1 cellular context compared by ENCODE assay signal in the genomic region with DNA sequence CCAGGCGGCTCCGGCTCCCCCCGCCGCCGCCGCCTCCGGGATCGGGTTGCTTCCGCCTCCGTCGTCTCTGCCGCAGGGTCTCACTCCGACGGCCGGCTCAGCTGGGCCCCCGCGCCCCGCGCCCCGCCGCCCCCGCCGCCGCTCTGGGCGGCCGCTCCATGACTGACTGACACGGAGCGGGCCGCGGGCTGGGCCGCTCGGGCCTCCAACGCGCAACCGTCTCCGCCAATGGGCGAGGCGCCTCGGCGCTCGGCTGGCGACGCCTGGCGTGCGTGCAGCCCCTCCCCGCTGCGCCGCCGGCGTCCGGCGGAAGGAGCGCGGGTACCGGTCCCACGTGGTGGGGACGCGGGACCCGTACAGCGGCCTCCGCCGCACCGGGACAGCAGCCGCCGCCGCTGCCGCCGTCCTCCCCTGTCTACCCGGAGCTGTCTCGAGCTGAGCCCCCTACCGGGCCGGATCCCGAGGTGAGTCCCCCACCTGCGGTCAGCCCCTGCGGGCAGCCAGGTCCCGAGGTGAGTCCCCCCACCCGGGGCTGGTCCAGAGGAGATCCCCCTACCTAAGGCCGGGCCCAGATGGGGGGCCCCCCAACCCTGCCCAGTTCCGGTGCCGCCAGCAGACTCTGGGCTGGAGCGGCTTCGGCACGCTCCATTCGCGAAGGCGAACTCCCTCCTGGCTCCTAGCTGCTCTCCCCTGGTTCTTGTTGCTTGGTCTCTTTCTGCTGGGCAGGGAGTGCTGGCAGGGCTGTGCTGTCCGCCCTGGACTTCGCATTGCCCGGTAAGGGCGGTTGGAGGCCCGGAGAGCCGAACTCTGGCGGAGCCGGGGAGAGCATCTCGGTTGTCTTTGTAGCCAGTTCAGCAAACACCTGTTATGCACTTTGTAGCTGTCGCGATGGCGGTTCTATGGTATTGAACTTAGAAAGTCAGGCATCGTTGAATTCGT.
TF ChIP-seq lines count a peak whose summit lies in the region.

A gene (minus strand): TSS at position 230 of the 939 bp plus-strand sequence. CDS start 11,640 bp downstream, outside the sequence.
A gene (plus strand): TSS at position 355 of the 939 bp plus-strand sequence. CDS start 1,387 bp downstream, outside the sequence.

TF ChIP-seq in WTC11, 78 proteins besides CTCF, POLR2A, EP300 and RAD21 (continued from another document):
- TF ChIP-seq IRF2 (CRISPR knock-in tag; IDR thresholded peaks at IDR 0.05; ENCODE audit: borderline replicate concordance, low read depth) = no peak
- no peak for TF ChIP-seq GTF2I (CRISPR knock-in tag; conservative IDR thresholded peaks at IDR 0.05)
- TF ChIP-seq, protein P1, sequence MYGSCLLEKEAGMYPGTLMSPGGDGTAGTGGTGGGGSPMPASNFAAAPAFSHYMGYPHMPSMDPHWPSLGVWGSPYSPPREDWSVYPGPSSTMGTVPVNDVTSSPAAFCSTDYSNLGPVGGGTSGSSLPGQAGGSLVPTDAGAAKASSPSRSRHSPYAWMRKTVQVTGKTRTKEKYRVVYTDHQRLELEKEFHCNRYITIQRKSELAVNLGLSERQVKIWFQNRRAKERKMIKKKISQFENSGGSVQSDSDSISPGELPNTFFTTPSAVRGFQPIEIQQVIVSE (CRISPR knock-in tag; IDR thresholded peaks at IDR 0.05; ENCODE audit: borderline replicate concordance) = no peak
- TF ChIP-seq ESRRA (CRISPR knock-in tag; IDR thresholded peaks at IDR 0.05; ENCODE audit: borderline replicate concordance) = no peak; the same call in 1 of the 2 replicates
- TF ChIP-seq ZNF138 (CRISPR knock-in tag; conservative IDR thresholded peaks at IDR 0.05) = no peak
- TF ChIP-seq, protein P2, sequence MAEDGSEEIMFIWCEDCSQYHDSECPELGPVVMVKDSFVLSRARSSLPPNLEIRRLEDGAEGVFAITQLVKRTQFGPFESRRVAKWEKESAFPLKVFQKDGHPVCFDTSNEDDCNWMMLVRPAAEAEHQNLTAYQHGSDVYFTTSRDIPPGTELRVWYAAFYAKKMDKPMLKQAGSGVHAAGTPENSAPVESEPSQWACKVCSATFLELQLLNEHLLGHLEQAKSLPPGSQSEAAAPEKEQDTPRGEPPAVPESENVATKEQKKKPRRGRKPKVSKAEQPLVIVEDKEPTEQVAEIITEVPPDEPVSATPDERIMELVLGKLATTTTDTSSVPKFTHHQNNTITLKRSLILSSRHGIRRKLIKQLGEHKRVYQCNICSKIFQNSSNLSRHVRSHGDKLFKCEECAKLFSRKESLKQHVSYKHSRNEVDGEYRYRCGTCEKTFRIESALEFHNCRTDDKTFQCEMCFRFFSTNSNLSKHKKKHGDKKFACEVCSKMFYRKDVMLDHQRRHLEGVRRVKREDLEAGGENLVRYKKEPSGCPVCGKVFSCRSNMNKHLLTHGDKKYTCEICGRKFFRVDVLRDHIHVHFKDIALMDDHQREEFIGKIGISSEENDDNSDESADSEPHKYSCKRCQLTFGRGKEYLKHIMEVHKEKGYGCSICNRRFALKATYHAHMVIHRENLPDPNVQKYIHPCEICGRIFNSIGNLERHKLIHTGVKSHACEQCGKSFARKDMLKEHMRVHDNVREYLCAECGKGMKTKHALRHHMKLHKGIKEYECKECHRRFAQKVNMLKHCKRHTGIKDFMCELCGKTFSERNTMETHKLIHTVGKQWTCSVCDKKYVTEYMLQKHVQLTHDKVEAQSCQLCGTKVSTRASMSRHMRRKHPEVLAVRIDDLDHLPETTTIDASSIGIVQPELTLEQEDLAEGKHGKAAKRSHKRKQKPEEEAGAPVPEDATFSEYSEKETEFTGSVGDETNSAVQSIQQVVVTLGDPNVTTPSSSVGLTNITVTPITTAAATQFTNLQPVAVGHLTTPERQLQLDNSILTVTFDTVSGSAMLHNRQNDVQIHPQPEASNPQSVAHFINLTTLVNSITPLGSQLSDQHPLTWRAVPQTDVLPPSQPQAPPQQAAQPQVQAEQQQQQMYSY (CRISPR knock-in tag; IDR thresholded peaks at IDR 0.05) = no peak
- no peak for TF ChIP-seq PRRX2 (CRISPR knock-in tag; IDR thresholded peaks at IDR 0.05)
- no peak for TF ChIP-seq OVOL2 (CRISPR knock-in tag; IDR thresholded peaks at IDR 0.05; ENCODE audit: borderline replicate concordance)
